ENCODE assay signal across 11 cellular contexts in genomic region chr13:27919299-27919933, GRCh38. TPM values are rescaled to one million over a fixed set of nuclear protein-coding genes. Genes with fewer than 3 reads are reported as not detected.
DNase-seq lines count a peak whose midpoint lies in the region; FAIRE-seq and TF ChIP-seq lines count a peak whose summit lies in the region.
"Had no signal": no experiment of that assay in that cellular context is flagged by ENCODE, and none has a peak within 500 bp of the region (broad histone marks: within the 10 kb centered on the region; RNA-seq: fewer than 3 reads in every experiment).

No MANE protein-coding gene starts in this region.

- no peak for FAIRE-seq in astrocyte (lab: Jason Lieb, UNC)

- CTCF ChIA-PET in CD4-positive, alpha-beta memory T cell (lab: Charles Lee; ENCODE audit: partially characterized antibody): no interaction called here

- H3K4me3 ChIP-seq in CD4-positive, alpha-beta memory T cell (ENCODE audit: low read length in 2 of 2): no peak overlapping the region
- H3K4me3 ChIP-seq in H7 (ENCODE audit: insufficient read depth, low read depth, low read length): no peak overlapping the region
- H3K4me3 ChIP-seq in astrocyte (ENCODE audit: insufficient read depth, low read depth, low read length): no peak overlapping the region
- H3K4me3 ChIP-seq: mucosa of descending colon had no signal

- no peaks in the 10 kb centered on the region for H4K20me1 ChIP-seq in astrocyte (ENCODE audit: insufficient read depth, low read length)

- H3K4me1 Mint-ChIP-seq in CD4-positive, alpha-beta memory T cell: peaks cover 16 to 67% (median 37%) of the 10 kb centered on the region in 4 donors
- no peaks in the 10 kb centered on the region for H3K4me1 Mint-ChIP-seq in astrocyte (ENCODE audit: low read depth, unreplicated experiment)
- H3K4me1 Mint-ChIP-seq in nephron progenitor cell: peaks cover 37% of the 10 kb centered on the region

- H3K4me3 Mint-ChIP-seq in CD4-positive, alpha-beta memory T cell: peak overlapping the region in 6 of 8 donors; percentile 30 to 79 (median 56)
- H3K4me3 Mint-ChIP-seq in astrocyte (ENCODE audit: unreplicated experiment) (no peak overlapping the region), nephron progenitor cell (peak overlapping the region; percentile 50)

- no peak overlapping the region for H3K9ac ChIP-seq in astrocyte (ENCODE audit: low read length)

- H3K27ac ChIP-seq in CD4-positive, alpha-beta memory T cell (ENCODE audit: low read depth, low read length): no peak overlapping the region
- H3K27ac ChIP-seq in astrocyte (ENCODE audit: low read depth, low read length): no peak overlapping the region

- peaks cover 33% of the 10 kb centered on the region for H3K27me3 ChIP-seq in CD4-positive, alpha-beta memory T cell (ENCODE audit: insufficient read depth, low read length)
- H3K27me3 ChIP-seq in H7 (ENCODE audit: control insufficient read depth, insufficient read depth, low read length) (peaks cover 96% of the 10 kb centered on the region), astrocyte (ENCODE audit: insufficient read depth, low read length) (peaks cover 84% of the 10 kb centered on the region)

- no peak overlapping the region for H2AFZ ChIP-seq in astrocyte (ENCODE audit: low read depth, low read length)

- peaks cover 35% of the 10 kb centered on the region for H3K4me1 ChIP-seq in CD4-positive, alpha-beta memory T cell (ENCODE audit: insufficient read depth, low read length)
- peaks cover 4% of the 10 kb centered on the region for H3K4me1 ChIP-seq in astrocyte (ENCODE audit: insufficient read depth, low read length)

- H3K9me3 ChIP-seq in CD4-positive, alpha-beta memory T cell (ENCODE audit: control insufficient read depth in 1 of 2, low read length in 2 of 2): no peaks in the 10 kb centered on the region
- peaks cover 3% of the 10 kb centered on the region for H3K9me3 ChIP-seq in astrocyte (ENCODE audit: insufficient read depth, low read depth, low read length)
- H3K9me3 ChIP-seq: mucosa of descending colon had no signal

- no peak for DNase-seq in CD4-positive, alpha-beta memory T cell
- DNase-seq in H7 (peak; percentile 94), astrocyte (ENCODE audit: low read depth) (no peak), nephron progenitor cell (no peak), amniotic stem cell (lab: John Stamatoyannopoulos, UW) (no peak), occipital lobe (lab: John Stamatoyannopoulos, UW) (no peak), SIG-M5 treated with dmso at 0.1 percent for 504 hours (lab: John Stamatoyannopoulos, UW; ENCODE audit: unreplicated experiment) (no peak), DMS153 treated with DMSO at 0.1 percent for 48 hours (lab: John Stamatoyannopoulos, UW; ENCODE audit: unreplicated experiment) (no peak)
- DNase-seq: activated CD4-positive, alpha-beta T cell treated with anti-CD3 and anti-CD28 coated beads for 4 hours; NCI-H226 had no signal

- H3K36me3 Mint-ChIP-seq in CD4-positive, alpha-beta memory T cell: no peaks in the 10 kb centered on the region
- no peaks in the 10 kb centered on the region for H3K36me3 Mint-ChIP-seq in astrocyte (ENCODE audit: low read depth, unreplicated experiment)
- H3K36me3 Mint-ChIP-seq in nephron progenitor cell (ENCODE audit: low read depth): no peaks in the 10 kb centered on the region

- POLR2A ChIA-PET in CD4-positive, alpha-beta memory T cell (lab: Charles Lee; ENCODE audit: partially characterized antibody): no interaction called here

- no peaks in the 10 kb centered on the region for H3K79me2 ChIP-seq in astrocyte (ENCODE audit: insufficient read depth, low read length)

- H3K36me3 ChIP-seq in CD4-positive, alpha-beta memory T cell (ENCODE audit: insufficient read depth, low read length): no peaks in the 10 kb centered on the region
- H3K36me3 ChIP-seq in H7 (replicated peaks; ENCODE audit: control insufficient read depth, insufficient read depth, low read length) (no peaks in the 10 kb centered on the region), astrocyte (ENCODE audit: insufficient read depth, low read length) (no peaks in the 10 kb centered on the region)

- no peak overlapping the region for H3K27ac Mint-ChIP-seq in CD4-positive, alpha-beta memory T cell
- H3K27ac Mint-ChIP-seq in astrocyte (ENCODE audit: unreplicated experiment) (no peak overlapping the region), nephron progenitor cell (no peak overlapping the region)

- H3K27me3 Mint-ChIP-seq in CD4-positive, alpha-beta memory T cell: peaks cover 64 to 66% of the 10 kb centered on the region in 2 donors
- H3K27me3 Mint-ChIP-seq in astrocyte (ENCODE audit: low read depth, unreplicated experiment) (peaks cover 79% of the 10 kb centered on the region), nephron progenitor cell (ENCODE audit: low read depth, poor library complexity) (peaks cover 99% of the 10 kb centered on the region)

- H3K9me3 Mint-ChIP-seq in CD4-positive, alpha-beta memory T cell: peaks cover 0 to 8% (median 0%) of the 10 kb centered on the region in 8 donors
- H3K9me3 Mint-ChIP-seq in astrocyte (ENCODE audit: unreplicated experiment): peaks cover 14% of the 10 kb centered on the region
- H3K9me3 Mint-ChIP-seq in nephron progenitor cell: peaks cover 4% of the 10 kb centered on the region

- peak overlapping the region; percentile 26 for H3K4me2 ChIP-seq in astrocyte (ENCODE audit: low read length)

- intact Hi-C loops in CD4-positive, alpha-beta memory T cell (cut with micrococcal nuclease): no loop called here

- no peak for TF ChIP-seq CTCF in astrocyte (IDR thresholded peaks at IDR 0.05; ENCODE audit: insufficient read depth, low read depth, low read length)
- TF ChIP-seq CTCF in nephron progenitor cell (IDR thresholded peaks at IDR 0.05): no peak

RNA-seq across cellular contexts. Expression of gene PDX1, which starts 0.4 kb away (rescaled TPM):
- total RNA-seq in CD4-positive, alpha-beta memory T cell: not detected
- not detected for polyA plus RNA-seq in CD4-positive, alpha-beta memory T cell
- total RNA-seq in H7 (2014; rRNA removed; shearing (Covaris generic)): not detected in 2 replicates
- not detected in 2 replicates for total RNA-seq in astrocyte
- total RNA-seq in occipital lobe: not detected

RNA-seq across cellular contexts. Expression of gene CDX2, which starts 49.7 kb away (rescaled TPM):
- total RNA-seq in CD4-positive, alpha-beta memory T cell: not detected
- polyA plus RNA-seq in CD4-positive, alpha-beta memory T cell: not detected
- 0.04 TPM in 1 of 2 replicates, not detected in the other for total RNA-seq in H7 (2014; rRNA removed; shearing (Covaris generic))
- total RNA-seq in astrocyte: not detected in 2 replicates
- not detected for total RNA-seq in occipital lobe
